Comparison of ENCODE assay signal across 18 cellular contexts in the genomic region with DNA sequence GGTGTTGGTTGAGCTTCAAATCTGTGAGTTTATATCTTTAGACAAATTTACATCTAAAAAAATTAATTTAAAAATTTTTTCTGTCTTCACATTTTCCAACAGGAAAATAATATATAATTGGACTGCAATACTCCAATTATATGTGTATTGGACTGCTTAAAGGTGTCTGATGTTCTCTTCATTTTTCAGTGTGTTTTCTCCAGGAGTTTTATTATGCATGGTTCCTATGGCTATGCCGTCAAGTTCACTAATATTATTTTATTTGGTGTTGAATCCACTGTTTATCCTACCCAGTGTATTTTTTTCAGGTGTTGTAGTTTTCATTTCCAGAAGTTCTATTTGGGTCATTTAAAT.
"Had no signal": no experiment of that assay in that cellular context is flagged by ENCODE, and none has a peak within 500 bp of the region (broad histone marks: within the 10 kb centered on the region; RNA-seq: fewer than 3 reads in every experiment).

No MANE protein-coding gene starts in this region.

- DNase-seq: activated CD4-positive, alpha-beta memory T cell treated with anti-CD3 and anti-CD28 coated beads for 36 hours; activated CD4-positive, alpha-beta T cell treated with anti-CD3 and anti-CD28 coated beads for 1 hour; activated effector memory CD4-positive, alpha-beta T cell treated with anti-CD3 and anti-CD28 coated beads, Interleukin-2, amount 50 U/mL, for 16 hours; activated T-cell treated with anti-CD3 and anti-CD28 coated beads, Interleukin-2, amount 50 U/mL, for 4 hours; colonic mucosa; left cardiac atrium; naive B cell; posterior cingulate gyrus; stimulated activated CD4-positive, alpha-beta T cell treated with anti-CD3 and anti-CD28 coated beads, Interleukin-4, amount 100 ng/mL, for 24 hours; stimulated activated naive CD4-positive, alpha-beta T cell; T-helper 1 cell; trophoblast cell had no signal

- ATAC-seq: activated T-cell treated with anti-CD3 and anti-CD28 coated beads, Interleukin-2, amount 50 U/mL, for 4 hours; gastroesophageal sphincter had no signal

- H3K4me3 Mint-ChIP-seq: activated CD4-positive, alpha-beta memory T cell treated with anti-CD3 and anti-CD28 coated beads for 36 hours; naive B cell had no signal

- H3K27me3 ChIP-seq: ascending aorta, cardiac muscle cell, colonic mucosa, gastroesophageal sphincter had no signal

- H3K27ac Mint-ChIP-seq: activated CD4-positive, alpha-beta memory T cell treated with anti-CD3 and anti-CD28 coated beads for 36 hours; naive B cell had no signal

- H3K4me1 Mint-ChIP-seq: naive B cell had no signal

- H3K9me3 ChIP-seq: colonic mucosa had no signal

- H3K4me3 ChIP-seq: ascending aorta, cardiac muscle cell, colonic mucosa, gastroesophageal sphincter, lung, skin epidermis had no signal

- H3K4me1 ChIP-seq: colonic mucosa, gastroesophageal sphincter had no signal

- H3K27me3 Mint-ChIP-seq: activated CD4-positive, alpha-beta memory T cell treated with anti-CD3 and anti-CD28 coated beads for 36 hours had no signal

- FAIRE-seq: endometrium had no signal

- H3K27ac ChIP-seq: cardiac muscle cell, colonic mucosa, gastroesophageal sphincter had no signal

- H3K36me3 ChIP-seq: ascending aorta, cardiac muscle cell, colonic mucosa, gastroesophageal sphincter had no signal
